8 cellular contexts compared by ENCODE assay signal in the genomic region with DNA sequence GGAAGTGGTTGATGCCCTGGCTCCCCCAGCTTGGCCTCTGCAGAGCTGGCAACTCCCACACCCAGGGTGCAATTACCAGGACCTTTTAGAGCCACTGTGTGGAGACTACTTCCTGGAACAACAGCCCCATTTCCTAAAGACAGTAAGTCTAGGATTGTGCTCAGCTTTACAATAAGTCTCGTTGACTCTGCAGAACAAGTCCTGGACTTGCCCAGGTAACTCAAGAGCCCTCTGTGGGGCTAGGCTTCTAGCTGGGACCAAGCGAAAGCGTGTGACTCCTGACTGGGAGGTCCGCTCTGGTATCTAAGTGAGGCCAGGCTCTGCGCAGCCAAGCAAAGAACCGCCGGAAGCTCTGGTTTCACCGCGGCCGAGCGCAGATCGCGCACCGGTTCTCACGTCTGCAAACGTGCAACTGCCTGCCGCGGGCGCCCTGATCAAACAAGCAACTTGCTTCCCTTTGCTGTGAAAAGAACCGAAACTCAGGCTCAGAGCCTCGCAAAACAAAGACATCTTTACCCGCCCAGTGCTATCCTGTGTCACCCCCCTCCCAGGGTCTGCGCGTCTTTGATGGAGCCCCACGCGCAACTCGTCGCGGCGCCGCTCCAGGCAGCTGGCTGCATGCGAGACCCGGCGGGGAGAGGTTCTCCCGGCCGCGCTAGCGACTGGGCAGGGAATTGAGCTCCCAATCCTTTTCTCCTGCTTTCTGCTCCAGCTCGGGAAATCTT. TPM values are rescaled to one million over a fixed set of nuclear protein-coding genes. Genes with fewer than 3 reads are reported as not detected.
DNase-seq lines count a peak whose midpoint lies in the region; ATAC-seq, FAIRE-seq and TF ChIP-seq lines count a peak whose summit lies in the region.

No MANE protein-coding gene starts in this region.

- ATAC-seq in GM21576 (IDR thresholded peaks at IDR 0.05; ENCODE audit: unreplicated experiment) (peak; percentile 76), T-cell (replicated peaks in 1 of 4) (peak; percentile 45 to 71 (median 58)), upper lobe of left lung (ENCODE audit: low FRiP score in 2 of 2) (peak; percentile 36 to 54)

- no peaks in the 10 kb centered on the region for H3K36me3 ChIP-seq in effector memory CD4-positive, alpha-beta T cell (ENCODE audit: control insufficient read depth, insufficient read depth, low read length)
- H3K36me3 ChIP-seq in muscle layer of colon (ENCODE audit: insufficient read depth, low read length) = no peaks in the 10 kb centered on the region
- H3K36me3 ChIP-seq in upper lobe of left lung = no peaks in the 10 kb centered on the region

- H3K4me3 ChIP-seq in GM12875 (ENCODE audit: low read depth, low read length) = peak overlapping the region; percentile 47
- peak overlapping the region; percentile 29 for H3K4me3 ChIP-seq in effector memory CD4-positive, alpha-beta T cell (ENCODE audit: insufficient read depth, low read depth, low read length, poor library complexity, severe bottlenecking)
- H3K4me3 ChIP-seq in muscle layer of colon (ENCODE audit: low read depth in 1 of 2, low read length in 2 of 2) = peak overlapping the region; percentile 33 to 57
- H3K4me3 ChIP-seq in upper lobe of left lung = peak overlapping the region in 3 of 4 donors; percentile 36 to 49 (median 42)

- H3K9ac ChIP-seq in muscle layer of colon (ENCODE audit: low read length) = no peak overlapping the region

- H3K27me3 Mint-ChIP-seq in IgD-negative memory B cell (no peaks in the 10 kb centered on the region), T-cell (peaks cover 19 to 20% of the 10 kb centered on the region in 2 donors)

- POLR2A ChIA-PET in T-cell (lab: Charles Lee) = no interaction called here

- peak overlapping the region; percentile 93 to 99 (median 97) for H3K27ac Mint-ChIP-seq in IgD-negative memory B cell
- H3K27ac Mint-ChIP-seq in T-cell = peak overlapping the region; percentile 20 to 48

- WGBS in upper lobe of left lung, 2 donors = 3 to 5% methylated on average over 25 to 33 of the region's 39 CpGs

- H3K4me1 ChIP-seq in effector memory CD4-positive, alpha-beta T cell (ENCODE audit: control insufficient read depth, insufficient read depth, low read length, poor library complexity, severe bottlenecking) = peaks cover 3% of the 10 kb centered on the region
- H3K4me1 ChIP-seq in muscle layer of colon (ENCODE audit: insufficient read depth, low read length) = peaks cover 12% of the 10 kb centered on the region
- H3K4me1 ChIP-seq in upper lobe of left lung = peaks cover 5 to 24% (median 10%) of the 10 kb centered on the region in 4 donors

- H3K9me3 Mint-ChIP-seq in IgD-negative memory B cell = no peaks in the 10 kb centered on the region
- H3K9me3 Mint-ChIP-seq in T-cell = no peaks in the 10 kb centered on the region

- DNase-seq in T-cell = peak in 28 of 34 experiments; percentile 6 to 70 (median 25)
- no peak for DNase-seq in effector memory CD4-positive, alpha-beta T cell
- DNase-seq in upper lobe of left lung = peak; percentile 75 to 91
- DNase-seq in HTR-8/SVneo (ENCODE audit: insufficient read length, low spot score) = no peak

- peaks cover 2% of the 10 kb centered on the region for H3K36me3 Mint-ChIP-seq in IgD-negative memory B cell
- no peaks in the 10 kb centered on the region for H3K36me3 Mint-ChIP-seq in T-cell

- TF ChIP-seq CTCF in GM12875 (IDR thresholded peaks at IDR 0.05; ENCODE audit: borderline replicate concordance, insufficient read depth, low read depth, low read length) (no peak), upper lobe of left lung (IDR thresholded peaks at IDR 0.05) (no peak)

- H3K9me3 ChIP-seq in effector memory CD4-positive, alpha-beta T cell (ENCODE audit: control insufficient read depth, low read length) = no peaks in the 10 kb centered on the region
- H3K9me3 ChIP-seq in muscle layer of colon (ENCODE audit: low read length) (no peaks in the 10 kb centered on the region), upper lobe of left lung (no peaks in the 10 kb centered on the region)

- no peak for TF ChIP-seq EP300 in upper lobe of left lung (IDR thresholded peaks at IDR 0.05)

- TF ChIP-seq POLR2A in upper lobe of left lung (IDR thresholded peaks at IDR 0.05) = peak in 1 of 4 donors; percentile 41

- peak overlapping the region; percentile 78 to 93 (median 83) for H3K4me3 Mint-ChIP-seq in IgD-negative memory B cell
- peak overlapping the region; percentile 61 to 70 (median 64) for H3K4me3 Mint-ChIP-seq in T-cell

- H3K4me1 Mint-ChIP-seq in IgD-negative memory B cell (peaks cover 58 to 60% (median 60%) of the 10 kb centered on the region in 3 donors), T-cell (peaks cover 17 to 33% (median 23%) of the 10 kb centered on the region in 3 donors)

- H3K27me3 ChIP-seq in effector memory CD4-positive, alpha-beta T cell (replicated peaks; ENCODE audit: control insufficient read depth, insufficient read depth, low read length, poor library complexity, severe bottlenecking) = no peaks in the 10 kb centered on the region
- H3K27me3 ChIP-seq in muscle layer of colon (ENCODE audit: control insufficient read depth in 1 of 2, insufficient read depth in 2 of 2, low read length in 2 of 2) = peaks cover under 1 to 7% of the 10 kb centered on the region in 2 donors
- no peaks in the 10 kb centered on the region for H3K27me3 ChIP-seq in upper lobe of left lung

- FAIRE-seq in HTR-8/SVneo (lab: Jason Lieb, UNC) = no peak

- CTCF ChIA-PET in T-cell (lab: Charles Lee) = no interaction called here

- H3K27ac ChIP-seq in effector memory CD4-positive, alpha-beta T cell (ENCODE audit: insufficient read depth, low read length, poor library complexity, severe bottlenecking) = no peak overlapping the region
- no peak overlapping the region for H3K27ac ChIP-seq in muscle layer of colon (ENCODE audit: low read depth, low read length)
- peak overlapping the region; percentile 23 to 65 (median 58) for H3K27ac ChIP-seq in upper lobe of left lung

RNA-seq across cellular contexts. Expression of a gene that starts 4.4 kb away (rescaled TPM):
- polyA plus RNA-seq in IgD-negative memory B cell = 357 TPM
- 1 to 10 TPM; 4.2 to 9.7 (median 5.3) TPM for total RNA-seq in T-cell
- 100 to 1,000 TPM in 5 of 6 donors, 10 to 100 TPM in 1; 78.6 to 239 (median 178) TPM for total RNA-seq in upper lobe of left lung

Comparison
In these comparisons a context has a peak if more than half of its experiments do, and no peak if none do; other contexts are left out.
1. DNase-seq: peak in T-cell (28 of 34) and upper lobe of left lung (2 of 2); none in effector memory CD4-positive, alpha-beta T cell (0 of 3) and HTR-8/SVneo (single experiment).
2. H3K27ac ChIP-seq: peak in upper lobe of left lung (4 of 4); none in effector memory CD4-positive, alpha-beta T cell (single experiment) and muscle layer of colon (single experiment).
3. RNA of a gene that starts 4.4 kb away (total RNA-seq): 78.6 to 239 TPM in upper lobe of left lung; 4.2 to 9.7 TPM in T-cell; every median in the first group is over 4 times any median in the second.
4. Peak in every context shown above with its lines, with median percentiles within 50 percentile points of each other: H3K4me3 ChIP-seq and ATAC-seq.